20 cellular contexts compared by ENCODE assay signal in the genomic region with DNA sequence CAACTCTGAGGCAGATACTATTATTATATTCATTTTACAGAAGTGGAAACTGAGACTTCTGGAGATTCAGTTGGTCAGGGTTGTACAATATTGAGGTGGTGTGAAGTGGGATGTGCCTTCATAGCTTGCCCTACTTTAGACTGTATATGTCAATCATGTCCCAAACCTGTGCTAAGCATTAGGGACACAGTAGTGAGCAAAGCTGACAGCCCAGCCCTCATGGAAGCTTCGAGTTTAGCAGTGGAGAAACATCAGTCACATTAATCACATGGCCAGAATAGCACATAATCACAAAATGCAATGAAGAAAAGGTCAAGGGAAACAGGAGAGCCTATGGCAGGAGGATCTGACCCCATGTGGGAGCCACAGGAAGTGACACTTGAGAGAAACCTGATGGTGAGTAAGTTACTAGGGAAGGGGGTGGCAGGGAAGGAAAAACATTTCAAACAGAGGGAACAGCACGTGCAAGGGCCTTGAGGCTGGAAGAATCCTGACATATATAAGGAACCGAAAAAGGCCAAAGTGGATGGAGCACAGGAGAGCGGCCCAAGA.
"Had no signal": no experiment of that assay in that cellular context is flagged by ENCODE, and none has a peak within 500 bp of the region (broad histone marks: within the 10 kb centered on the region; RNA-seq: fewer than 3 reads in every experiment).

No MANE protein-coding gene starts in this region.

- H3K36me3 Mint-ChIP-seq: activated naive CD8-positive, alpha-beta T cell treated with anti-CD3 and anti-CD28 coated beads, Interleukin-2, amount 10 ng/mL, durations not matched to agents 7 days and 5 days; mesothelial cell of epicardium; natural killer cell; WTC11 had no signal

- DNase-seq: activated CD8-positive, alpha-beta memory T cell treated with anti-CD3 and anti-CD28 coated beads, Interleukin-2, amount 50 U/mL, for 48 hours; activated naive CD4-positive, alpha-beta T cell treated with Interleukin-2 at 50 U/mL for 16 hours; activated naive CD8-positive, alpha-beta T cell treated with anti-CD3 and anti-CD28 coated beads, Interleukin-2, amount 10 ng/mL, durations not matched to agents 7 days and 5 days; activated T-cell treated with anti-CD3 and anti-CD28 coated beads, Interleukin-2, amount 50 U/mL, for 4 hours; amygdala; cerebellar nuclear complex; esophagus squamous epithelium; lower lobe of right lung; natural killer cell; ovary; stimulated activated CD4-positive, alpha-beta T cell treated with anti-CD3 and anti-CD28 coated beads, Interleukin-4, amount 100 ng/mL, for 4 hours; T1000; tibial artery had no signal

- H3K4me3 Mint-ChIP-seq: activated naive CD8-positive, alpha-beta T cell treated with anti-CD3 and anti-CD28 coated beads, Interleukin-2, amount 10 ng/mL, durations not matched to agents 7 days and 5 days; activated T-cell treated with anti-CD3 and anti-CD28 coated beads, Interleukin-2, amount 50 U/mL, for 4 hours; mesothelial cell of epicardium; natural killer cell; stimulated activated naive CD8-positive, alpha-beta T cell treated with anti-CD3 and anti-CD28 coated beads, Interleukin-15, Interleukin-2, amounts not matched to agents 100 ng/mL and 50 ng/mL, for 24 hours; T-helper 1 cell treated with Interleukin-12 subunit alpha and Interleukin-12 subunit beta and Interleukin-4 antibody, amounts not matched to agents 30 μg/mL and 1 μg/mL, for 36 hours; WTC11 had no signal

- H3K9me3 Mint-ChIP-seq: activated naive CD8-positive, alpha-beta T cell treated with anti-CD3 and anti-CD28 coated beads, Interleukin-2, amount 10 ng/mL, durations not matched to agents 7 days and 5 days; activated T-cell treated with anti-CD3 and anti-CD28 coated beads, Interleukin-2, amount 50 U/mL, for 4 hours; mesothelial cell of epicardium; natural killer cell; stimulated activated naive CD8-positive, alpha-beta T cell treated with anti-CD3 and anti-CD28 coated beads, Interleukin-15, Interleukin-2, amounts not matched to agents 100 ng/mL and 50 ng/mL, for 24 hours; T-helper 1 cell treated with Interleukin-12 subunit alpha and Interleukin-12 subunit beta and Interleukin-4 antibody, amounts not matched to agents 30 μg/mL and 1 μg/mL, for 36 hours; WTC11 had no signal

- H3K9me3 ChIP-seq: esophagus squamous epithelium, lower lobe of right lung, ovary, prostate gland, tibial artery had no signal

- H3K4me1 Mint-ChIP-seq: WTC11 had no signal

- H3K27ac Mint-ChIP-seq: activated naive CD8-positive, alpha-beta T cell treated with anti-CD3 and anti-CD28 coated beads, Interleukin-2, amount 10 ng/mL, durations not matched to agents 7 days and 5 days; mesothelial cell of epicardium; natural killer cell; stimulated activated naive CD8-positive, alpha-beta T cell treated with anti-CD3 and anti-CD28 coated beads, Interleukin-15, Interleukin-2, amounts not matched to agents 100 ng/mL and 50 ng/mL, for 24 hours; T-helper 1 cell treated with Interleukin-12 subunit alpha and Interleukin-12 subunit beta and Interleukin-4 antibody, amounts not matched to agents 30 μg/mL and 1 μg/mL, for 36 hours; WTC11 had no signal

- ATAC-seq: activated T-cell treated with anti-CD3 and anti-CD28 coated beads, Interleukin-2, amount 50 U/mL, for 4 hours; left lobe of liver; lower lobe of right lung; natural killer cell; WTC11 had no signal

- H3K27ac ChIP-seq: coronary artery, esophagus squamous epithelium, lower lobe of right lung, ovary, prostate gland, tibial artery had no signal

- H3K4me3 ChIP-seq: coronary artery, esophagus squamous epithelium, lower lobe of right lung, ovary, prostate gland, tibial artery had no signal

- H3K4me1 ChIP-seq: esophagus squamous epithelium, lower lobe of right lung, prostate gland, tibial artery had no signal

- H3K36me3 ChIP-seq: esophagus squamous epithelium, lower lobe of right lung, ovary, prostate gland, tibial artery had no signal

- H3K27me3 ChIP-seq: esophagus squamous epithelium, ovary, tibial artery had no signal
